In genomic region chr11:44286268-44286880, GRCh38 we compare ENCODE assay signal across 8 cellular contexts. TPM values are rescaled to one million over a fixed set of nuclear protein-coding genes. Genes with fewer than 3 reads are reported as not detected.
DNase-seq lines count a peak whose midpoint lies in the region; ATAC-seq, FAIRE-seq and TF ChIP-seq lines count a peak whose summit lies in the region.

No MANE protein-coding gene starts in this region.

- peak overlapping the region; percentile 53; the same call in 1 of the 2 replicates for H2BK15ac ChIP-seq in H1 (ENCODE audit: low read length)

- H3K9me3 Mint-ChIP-seq in naive B cell = no peaks in the 10 kb centered on the region

- H3K56ac ChIP-seq in H1 (replicated peaks; ENCODE audit: insufficient read length, low read depth, low read length) = no peak overlapping the region

- no peak overlapping the region for H3K4me3 Mint-ChIP-seq in naive B cell

- CTCF ChIA-PET in HEK293T (lab: Yijun Ruan, JAX) (interaction anchor here (0.6 to 2.0 kb wide), 10 partner anchors 12 to 253 kb away, joined by 3 to 9 read pairs (median 4); no protein-coding TSS in a partner anchor), H1 (lab: Charles Lee; ENCODE audit: partially characterized antibody) (interaction anchor here (0.6 to 7.7 kb wide), 59 partner anchors 8 to 640 kb away, joined by 3 to 47 read pairs (median 4); no protein-coding TSS in a partner anchor)

- no peak overlapping the region for H4K91ac ChIP-seq in H1 (replicated peaks; ENCODE audit: insufficient read length, low read length)

- H4K8ac ChIP-seq in H1 (ENCODE audit: extremely low read depth, insufficient read depth, low read length) = no peak overlapping the region; the same call in 1 of the 2 replicates

- H3K9me3 ChIP-seq in H1 (ENCODE audit: insufficient read depth in 2 of 2, low read depth in 1 of 2, low read length in 1 of 2) (no peaks in the 10 kb centered on the region; a peak in 1 of 4 replicates), suprapubic skin (no peaks in the 10 kb centered on the region)

- H3K4ac ChIP-seq in H1 (replicated peaks; ENCODE audit: insufficient read length, low read depth, low read length) = no peak overlapping the region

- TF ChIP-seq EP300 in H1 (IDR thresholded peaks at IDR 0.05; ENCODE audit: borderline replicate concordance in 1 of 2, low read depth in 2 of 2, low read length in 2 of 2) = peak in 1 of 2 experiments; percentile 27; a peak in 1 of 3 replicates
- no peak for TF ChIP-seq EP300 in suprapubic skin (IDR thresholded peaks at IDR 0.05)

- POLR2A ChIA-PET in HEK293T (lab: Yijun Ruan, JAX) = no interaction called here
- POLR2A ChIA-PET in H1 (lab: Charles Lee; ENCODE audit: partially characterized antibody) = interaction anchor here (1.2 kb wide), 1 partner anchor 9 kb away, joined by 3 read pairs; no protein-coding TSS in a partner anchor

- ATAC-seq in naive B cell (ENCODE audit: low read depth in 2 of 2) (peak; percentile 61 to 73), HG02852 (IDR thresholded peaks at IDR 0.05; ENCODE audit: unreplicated experiment) (no peak)

- peaks cover 3 to 4% (median 4%) of the 10 kb centered on the region in 3 donors for H3K4me1 Mint-ChIP-seq in naive B cell

- H2BK20ac ChIP-seq in H1 (ENCODE audit: low read length) = no peak overlapping the region

- 59% methylated on average over 10 of the region's 10 CpGs; no CpG with 5 or more reads in 1 of the 2 experiments for WGBS in H1 (ENCODE audit: extremely low coverage in 1 of 2, insufficient coverage in 1 of 2, insufficient read length in 1 of 2, insufficient replicate concordance in 2 of 2, low coverage in 1 of 2, low lambda C conversion rate in 2 of 2, missing lambda C conversion rate in 1 of 2), 2 experiments
- 56% methylated on average over 10 of the region's 10 CpGs for WGBS in suprapubic skin

- H2BK120ac ChIP-seq in H1 (replicated peaks; ENCODE audit: low read depth, low read length) = no peak overlapping the region

- H3K79me1 ChIP-seq in H1 (ENCODE audit: low read depth, low read length) = no peaks in the 10 kb centered on the region

- no peak overlapping the region for H3K14ac ChIP-seq in H1 (ENCODE audit: insufficient read length)

- no peak overlapping the region for H2AK5ac ChIP-seq in H1 (ENCODE audit: low read depth, low read length)

- H3K27ac ChIP-seq in H1 (ENCODE audit: low read depth, low read length) = no peak overlapping the region
- no peak overlapping the region for H3K27ac ChIP-seq in suprapubic skin

- peak; percentile 96 to 98 for TF ChIP-seq RAD21 in H1 (IDR thresholded peaks at IDR 0.05 in 1 of 2, conservative IDR thresholded peaks at IDR 0.05 in 1 of 2; ENCODE audit: low read depth in 2 of 2, low read length in 2 of 2)

- peak overlapping the region; percentile 79 for H2AFZ ChIP-seq in H1 (ENCODE audit: low read length)

- H3K27me3 ChIP-seq in H1 (replicated peaks in 1 of 4; ENCODE audit: control insufficient read depth in 3 of 4, extremely low read depth in 1 of 4, insufficient read depth in 3 of 4, low read length in 3 of 4) = no peaks in the 10 kb centered on the region
- no peaks in the 10 kb centered on the region for H3K27me3 ChIP-seq in suprapubic skin

- DNase-seq in DMS 273 (lab: John Stamatoyannopoulos, UW; ENCODE audit: unreplicated experiment) = peak; percentile 77
- DNase-seq in HEK293T (ENCODE audit: extremely low spot score) = peak; percentile 82
- DNase-seq in NCI-H510A (lab: John Stamatoyannopoulos, UW) = peak; percentile 24
- DNase-seq in activated CD4-positive, alpha-beta T cell treated with anti-CD3 and anti-CD28 coated beads, Interleukin-2, amount 50 U/mL, for 24 hours (ENCODE audit: low read depth in 1 of 2, low spot score in 1 of 2) = peak; percentile 30 to 53
- DNase-seq in H1 (ENCODE audit: low read depth in 1 of 2, low spot score in 2 of 2) = peak in 1 of 2 experiments; percentile 89
- peak; percentile 58 for DNase-seq in naive B cell
- DNase-seq in suprapubic skin (ENCODE audit: low spot score in 2 of 2) = no peak

- peaks cover 0 to 2% (median 0%) of the 10 kb centered on the region in 4 experiments; a peak in 1 of 7 replicates for H3K4me1 ChIP-seq in H1 (replicated peaks in 1 of 4; ENCODE audit: control insufficient read depth in 3 of 4, insufficient read depth in 4 of 4, low read length in 3 of 4)
- no peaks in the 10 kb centered on the region for H3K4me1 ChIP-seq in suprapubic skin

- TF ChIP-seq POLR2A in H1 (IDR thresholded peaks at IDR 0.05; ENCODE audit: control extremely low read depth in 1 of 2, low read depth in 2 of 2, low read length in 2 of 2) = no peak
- TF ChIP-seq POLR2A in suprapubic skin (IDR thresholded peaks at IDR 0.05) = no peak

- H3K4me3 ChIP-seq in H1 (ENCODE audit: extremely low read depth in 1 of 4, insufficient read depth in 2 of 4, low read depth in 3 of 4, low read length in 4 of 4) (no peak overlapping the region), suprapubic skin (no peak overlapping the region)

- no peak overlapping the region for H3K23ac ChIP-seq in H1 (ENCODE audit: insufficient read length)

- H3K18ac ChIP-seq in H1 (ENCODE audit: extremely low read depth, low read length) = 0 out of 2 replicates have a peak overlapping the region, but pooled peaks have one; percentile 25

- no peaks in the 10 kb centered on the region for H3K36me3 Mint-ChIP-seq in naive B cell

- TF ChIP-seq CTCF in H1 (IDR thresholded peaks at IDR 0.05; ENCODE audit: control extremely low read depth in 1 of 3, insufficient read depth in 1 of 3, low read depth in 1 of 3, low read length in 3 of 3) (peak; percentile 96 to 99 (median 98)), suprapubic skin (IDR thresholded peaks at IDR 0.05) (peak; percentile 81 to 92)

- H3K36me3 ChIP-seq in H1 (ENCODE audit: control insufficient read depth in 2 of 4, insufficient read depth in 4 of 4, low read length in 3 of 4) = no peaks in the 10 kb centered on the region
- H3K36me3 ChIP-seq in suprapubic skin = no peaks in the 10 kb centered on the region

- H2BK5ac ChIP-seq in H1 (ENCODE audit: low read depth, low read length) = no peak overlapping the region

- no peaks in the 10 kb centered on the region for H3K23me2 ChIP-seq in H1 (ENCODE audit: low read depth, low read length)

- H3K27ac Mint-ChIP-seq in naive B cell = peak overlapping the region in 1 of 6 donors; percentile 43

- H3K9ac ChIP-seq in H1 (replicated peaks in 1 of 4; ENCODE audit: extremely low read depth in 1 of 4, low read depth in 3 of 4, low read length in 3 of 4) = no peak overlapping the region

- H3K27me3 Mint-ChIP-seq in naive B cell = peaks cover 22 to 42% (median 24%) of the 10 kb centered on the region in 3 donors

- no peaks in the 10 kb centered on the region for H3K79me2 ChIP-seq in H1 (ENCODE audit: control insufficient read depth in 1 of 2, insufficient read depth in 2 of 2, low read length in 2 of 2)

- FAIRE-seq in H1 (lab: Jason Lieb, UNC) = peak; percentile 99

- peak overlapping the region; percentile 35; the same call in 1 of the 2 replicates for H2BK12ac ChIP-seq in H1 (ENCODE audit: low read depth, low read length)

- H4K5ac ChIP-seq in H1 (ENCODE audit: insufficient read length, low read depth, low read length) = no peak overlapping the region

- H4K20me1 ChIP-seq in H1 (replicated peaks in 1 of 2; ENCODE audit: control insufficient read depth in 1 of 2, insufficient read depth in 2 of 2, low read length in 2 of 2) = no peaks in the 10 kb centered on the region

- H3K4me2 ChIP-seq in H1 (ENCODE audit: insufficient read depth in 1 of 2, low read depth in 2 of 2, low read length in 2 of 2) = no peak overlapping the region

TF ChIP-seq in HEK293T, 16 proteins besides CTCF, POLR2A, EP300 and RAD21 (continues in another document):
- TF ChIP-seq FOXM1 (IDR thresholded peaks at IDR 0.05; ENCODE audit: borderline replicate concordance) (no peak), FOXK2 (IDR thresholded peaks at IDR 0.05) (no peak), LEF1 (IDR thresholded peaks at IDR 0.05; ENCODE audit: borderline replicate concordance) (no peak), TARDBP (IDR thresholded peaks at IDR 0.05) (no peak), FOXA1 (IDR thresholded peaks at IDR 0.05) (no peak)
- TF ChIP-seq, protein P1, sequence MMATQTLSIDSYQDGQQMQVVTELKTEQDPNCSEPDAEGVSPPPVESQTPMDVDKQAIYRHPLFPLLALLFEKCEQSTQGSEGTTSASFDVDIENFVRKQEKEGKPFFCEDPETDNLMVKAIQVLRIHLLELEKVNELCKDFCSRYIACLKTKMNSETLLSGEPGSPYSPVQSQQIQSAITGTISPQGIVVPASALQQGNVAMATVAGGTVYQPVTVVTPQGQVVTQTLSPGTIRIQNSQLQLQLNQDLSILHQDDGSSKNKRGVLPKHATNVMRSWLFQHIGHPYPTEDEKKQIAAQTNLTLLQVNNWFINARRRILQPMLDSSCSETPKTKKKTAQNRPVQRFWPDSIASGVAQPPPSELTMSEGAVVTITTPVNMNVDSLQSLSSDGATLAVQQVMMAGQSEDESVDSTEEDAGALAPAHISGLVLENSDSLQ (IDR thresholded peaks at IDR 0.05) = no peak

TF ChIP-seq in H1, 55 proteins besides CTCF, POLR2A, EP300 and RAD21:
- TF ChIP-seq CBX8 (IDR thresholded peaks at IDR 0.05; ENCODE audit: borderline replicate concordance, low read depth, low read length) (no peak), YY1 (IDR thresholded peaks at IDR 0.05; ENCODE audit: low read depth, low read length) (0 out of 2 replicates have a peak, but pooled peaks have one; percentile 48), BCL11A (IDR thresholded peaks at IDR 0.05; ENCODE audit: low read depth in 2 of 2, low read length in 2 of 2) (no peak), TEAD4 (IDR thresholded peaks at IDR 0.05; ENCODE audit: low read depth, low read length) (peak; percentile 6), CREB1 (IDR thresholded peaks at IDR 0.05) (peak; percentile 47; the same call in 1 of the 2 replicates)
TF ChIP-seq in H1: peak in this region for 3.

RNA-seq across cellular contexts. Expression of gene ALX4, which starts 23.6 kb away (rescaled TPM):
- total RNA-seq in H1 (2021; fragmentation: NEBNext Ultra II Directional; extraction: Animal tissue kit (Norgen Biotek cat#: 25700)) = not detected in 2 replicates
- not detected in 2 replicates for polyA plus RNA-seq in H1 (2011; rRNA removed)
- not detected for polyA plus RNA-seq in H1 (2011; cell fraction: cytosol; rRNA removed)
- polyA plus RNA-seq in H1 (2011; cell fraction: nucleus; rRNA removed) = not detected
- 0.05 to 0.06 TPM in 2 of 4 replicates, not detected in the others for polyA plus RNA-seq in H1 (2012, experiment 1 of 2)
- not detected for polyA plus RNA-seq in H1 (2012, experiment 2 of 2)
- not detected for polyA plus RNA-seq in H1 (2013, experiment 1 of 2)
- polyA plus RNA-seq in H1 (2013, experiment 2 of 2) = not detected
- polyA minus RNA-seq in H1 (2011; rRNA and poly(A)+ RNA removed) = not detected in 2 replicates
- polyA minus RNA-seq in H1 (2011; cell fraction: cytosol; rRNA and poly(A)+ RNA removed) = not detected
- polyA minus RNA-seq in H1 (2011; cell fraction: nucleus; rRNA and poly(A)+ RNA removed) = not detected
- polyA plus RNA-seq in naive B cell (ENCODE audit: low read depth in 6 of 6) = not detected
- 1 to 10 TPM in 1 of 4 donors, under 1 TPM in 2, not detected in 1; 0.21 to 1.1 (median 0.34) TPM for total RNA-seq in suprapubic skin

Comparison
In these comparisons a context has a peak if more than half of its experiments do, and no peak if none do; other contexts are left out.
1. DNase-seq: peak in DMS 273 (single experiment), HEK293T (single experiment), NCI-H510A (single experiment), activated CD4-positive, alpha-beta T cell treated with anti-CD3 and anti-CD28 coated beads, Interleukin-2, amount 50 U/mL, for 24 hours (2 of 2) and naive B cell (single experiment); none in suprapubic skin (0 of 2).